ENCODE assay signal across 25 cellular contexts in the genomic region with DNA sequence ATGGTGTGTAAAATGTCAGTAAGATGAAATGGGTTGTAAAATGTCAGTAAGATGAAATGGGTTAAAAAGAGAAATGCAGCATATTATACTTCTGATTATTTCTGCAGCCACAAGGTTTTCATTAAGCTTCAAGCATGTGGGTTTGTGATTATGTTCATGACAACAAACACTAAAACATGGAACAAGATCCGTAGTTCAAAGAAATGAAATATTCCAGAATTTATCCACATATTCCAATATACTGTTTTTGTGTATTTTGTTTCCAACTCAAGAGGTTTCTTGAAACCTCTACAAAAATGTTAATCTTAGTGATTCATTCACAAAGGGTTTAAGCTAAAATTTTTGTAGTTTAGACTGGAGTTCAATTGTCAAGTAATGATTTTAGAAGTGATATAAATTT.
"Had no signal": no experiment of that assay in that cellular context is flagged by ENCODE, and none has a peak within 500 bp of the region (broad histone marks: within the 10 kb centered on the region; RNA-seq: fewer than 3 reads in every experiment).

No MANE protein-coding gene starts in this region.

- H3K9me3 ChIP-seq: neutrophil, pancreas, right lobe of liver, sigmoid colon, thoracic aorta, thyroid gland, upper lobe of left lung, vagina had no signal

- ATAC-seq: natural killer cell treated with Interleukin-12 subunit alpha and Interleukin-12 subunit beta and Interleukin-15 and Interleukin-18, amount 100 ng/mL, for 72 hours; pancreas; psoas muscle; right cardiac atrium; right lobe of liver; stimulated activated effector memory CD8-positive, alpha-beta T cell treated with anti-CD3 and anti-CD28 coated beads, Interleukin-12 subunit alpha, Interleukin-12 subunit beta, amount 100 ng/mL, for 72 hours; stimulated activated naive B cell treated with anti-CD40 and anti-IgM and Interleukin-4, amounts not matched to agents 10 μg/mL and 1 μg/mL and 100 μg/mL, for 72 hours had no signal

- H3K27me3 ChIP-seq: neutrophil, pancreas, right lobe of liver, sigmoid colon, stomach, thyroid gland, tibial nerve, upper lobe of left lung, vagina had no signal

- H3K4me1 ChIP-seq: pancreas, psoas muscle, right lobe of liver, sigmoid colon, stomach, thyroid gland, tibial nerve, upper lobe of left lung, vagina had no signal

- H3K36me3 ChIP-seq: neutrophil, pancreas, right lobe of liver, sigmoid colon, stomach, thoracic aorta, thyroid gland, tibial nerve, upper lobe of left lung, vagina had no signal

- FAIRE-seq: pancreas, small intestine, urothelium cell line had no signal

- H3K4me3 ChIP-seq: pancreas, psoas muscle, right lobe of liver, sigmoid colon, stomach, thoracic aorta, thyroid gland, tibial nerve, upper lobe of left lung, vagina had no signal

- DNase-seq: nephron progenitor cell; nucleus accumbens; pancreas; psoas muscle; right cardiac atrium; right lobe of liver; sigmoid colon; small intestine; stimulated activated CD4-positive, alpha-beta T cell treated with anti-CD3 and anti-CD28 coated beads, Interleukin-15, amount 100 ng/mL, for 24 hours; stimulated activated CD4-positive, alpha-beta T cell treated with anti-CD3 and anti-CD28 coated beads, Interleukin-2, amount 100 ng/mL, for 24 hours; stimulated activated CD4-positive, alpha-beta T cell treated with anti-CD3 and anti-CD28 coated beads, Interleukin-2, amount 100 ng/mL, for 48 hours; stimulated activated CD4-positive, alpha-beta T cell treated with anti-CD3 and anti-CD28 coated beads, Interleukin-4, amount 100 ng/mL, for 24 hours; stimulated activated naive B cell treated with anti-CD40 and anti-IgM and Interleukin-4, amounts not matched to agents 10 μg/mL and 1 μg/mL and 100 μg/mL, for 72 hours; stimulated activated naive CD4-positive, alpha-beta T cell treated with Interleukin-2 at 50 U/mL for 16 hours; stomach; thyroid gland; trophoblast cell; upper lobe of left lung had no signal
